Comparison of ENCODE assay signal across 19 cellular contexts in the genomic region with DNA sequence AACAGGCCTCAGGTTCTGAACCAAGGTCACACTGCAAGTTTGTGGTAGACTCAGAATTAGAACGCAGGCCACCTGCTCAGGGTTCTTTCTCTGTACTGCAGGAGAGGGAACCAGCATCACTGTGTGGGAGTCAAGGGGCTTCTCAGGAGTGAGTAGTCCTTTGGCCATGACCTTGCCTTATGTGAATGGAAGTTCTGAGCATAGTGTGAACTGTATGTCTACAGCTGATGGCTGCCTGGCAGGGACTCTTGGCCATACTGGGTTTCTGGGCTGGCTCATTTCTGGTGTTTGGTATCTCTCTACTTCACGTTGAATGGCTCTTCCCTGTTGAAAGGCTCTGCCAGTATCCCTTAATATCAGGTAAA. TPM values are rescaled to one million over a fixed set of nuclear protein-coding genes. Genes with fewer than 3 reads are reported as not detected.
A peak's percentile ranks its signal among the peaks of the same experiment; 100 is the strongest.
DNase-seq lines count a peak whose midpoint lies in the region; ATAC-seq and TF ChIP-seq lines count a peak whose summit lies in the region.
"Had no signal": no experiment of that assay in that cellular context is flagged by ENCODE, and none has a peak within 500 bp of the region (broad histone marks: within the 10 kb centered on the region; RNA-seq: fewer than 3 reads in every experiment).

No MANE protein-coding gene starts in this region.

- H3K4me1 Mint-ChIP-seq in activated CD8-positive, alpha-beta memory T cell treated with anti-CD3 and anti-CD28 coated beads, Interleukin-2, amount 10 ng/mL, durations not matched to agents 7 days and 5 days = no peaks in the 10 kb centered on the region

- no peaks in the 10 kb centered on the region for H3K9me3 Mint-ChIP-seq in activated CD8-positive, alpha-beta memory T cell treated with anti-CD3 and anti-CD28 coated beads, Interleukin-2, amount 10 ng/mL, durations not matched to agents 7 days and 5 days (ENCODE audit: low read depth)
- H3K9me3 Mint-ChIP-seq: CD4-positive, alpha-beta T cell had no signal

- peaks cover 10% of the 10 kb centered on the region for H3K4me1 ChIP-seq in vagina
- H3K4me1 ChIP-seq in PC-9 (replicated peaks; ENCODE audit: insufficient read depth) = no peaks in the 10 kb centered on the region
- H3K4me1 ChIP-seq: A549, Caco-2 had no signal

- H2AFZ ChIP-seq in PC-9 = no peak overlapping the region
- H2AFZ ChIP-seq: GM23248 had no signal

- H3K4me3 Mint-ChIP-seq in activated CD8-positive, alpha-beta memory T cell treated with anti-CD3 and anti-CD28 coated beads, Interleukin-2, amount 10 ng/mL, durations not matched to agents 7 days and 5 days = no peak overlapping the region
- H3K4me3 Mint-ChIP-seq: CD4-positive, alpha-beta T cell had no signal

- H3K79me2 ChIP-seq in PC-9 (ENCODE audit: low read depth) = no peaks in the 10 kb centered on the region

- H3K9me2 ChIP-seq in PC-9 (ENCODE audit: insufficient read depth) = no peaks in the 10 kb centered on the region

- CTCF ChIA-PET in activated CD8-positive, alpha-beta memory T cell treated with anti-CD3 and anti-CD28 coated beads, Interleukin-2, amount 10 ng/mL, durations not matched to agents 7 days and 5 days (lab: Charles Lee) = no interaction called here
- CTCF ChIA-PET in PC-9 (lab: Charles Lee) = no interaction called here

- no peak overlapping the region for H3K4me2 ChIP-seq in PC-9
- H3K4me2 ChIP-seq: A549 had no signal

- POLR2A ChIA-PET in PC-9 (lab: Charles Lee; ENCODE audit: unreplicated experiment) = no interaction called here

- H3K9me3 ChIP-seq in vagina (no peaks in the 10 kb centered on the region), PC-9 (ENCODE audit: insufficient read depth, low read depth) (no peaks in the 10 kb centered on the region)
- H3K9me3 ChIP-seq: A549, Caco-2 had no signal

- H3K27ac Mint-ChIP-seq in activated CD8-positive, alpha-beta memory T cell treated with anti-CD3 and anti-CD28 coated beads, Interleukin-2, amount 10 ng/mL, durations not matched to agents 7 days and 5 days = no peak overlapping the region
- H3K27ac Mint-ChIP-seq: CD4-positive, alpha-beta T cell had no signal

- H3K4me3 ChIP-seq in coronary artery (no peak overlapping the region), vagina (no peak overlapping the region), PC-9 (no peak overlapping the region)
- H3K4me3 ChIP-seq: A549, GM23248 had no signal

- H3K27me3 ChIP-seq in vagina (no peaks in the 10 kb centered on the region), PC-9 (ENCODE audit: insufficient read depth, low read depth) (no peaks in the 10 kb centered on the region)

- H4K20me1 ChIP-seq in PC-9 (ENCODE audit: insufficient read depth) = no peaks in the 10 kb centered on the region

- intact Hi-C loops in vagina (cut with DNase I) = no loop called here
- intact Hi-C loops in PC-9 (cut with micrococcal nuclease; ENCODE audit: unreplicated experiment) = no loop called here

- no peak for ATAC-seq in activated CD8-positive, alpha-beta memory T cell treated with anti-CD3 and anti-CD28 coated beads, Interleukin-2, amount 10 ng/mL, durations not matched to agents 7 days and 5 days
- no peak for ATAC-seq in GM21825 (IDR thresholded peaks at IDR 0.05; ENCODE audit: unreplicated experiment)
- ATAC-seq: A549 had no signal

- no peaks in the 10 kb centered on the region for H3K36me3 Mint-ChIP-seq in activated CD8-positive, alpha-beta memory T cell treated with anti-CD3 and anti-CD28 coated beads, Interleukin-2, amount 10 ng/mL, durations not matched to agents 7 days and 5 days

- DNase-seq in activated CD8-positive, alpha-beta memory T cell treated with anti-CD3 and anti-CD28 coated beads, Interleukin-2, amount 10 ng/mL, durations not matched to agents 7 days and 5 days = peak; percentile 22
- DNase-seq in activated CD8-positive, alpha-beta memory T cell treated with anti-CD3 and anti-CD28 coated beads, Interleukin-2, amount 50 U/mL, for 48 hours = no peak
- DNase-seq in coronary artery (ENCODE audit: low spot score) = peak; percentile 40
- DNase-seq in mucosa of gallbladder (ENCODE audit: low spot score) = peak; percentile 5
- DNase-seq in vagina (ENCODE audit: extremely low spot score in 2 of 2) = peak; percentile 69 to 79
- no peak for DNase-seq in PC-9
- DNase-seq: AML-193, Caco-2, DMS153, DMS79, GDM1, GM23248, HCEC 1CT had no signal

- TF ChIP-seq CTCF in coronary artery (IDR thresholded peaks at IDR 0.05) (no peak), vagina (IDR thresholded peaks at IDR 0.05) (no peak), PC-9 (conservative IDR thresholded peaks at IDR 0.05) (no peak)

- H3K27ac ChIP-seq in coronary artery (no peak overlapping the region), vagina (no peak overlapping the region), PC-9 (no peak overlapping the region)
- H3K27ac ChIP-seq: 22Rv1, A549, C4-2B, GM23248, HL-60 had no signal

- H3K36me3 ChIP-seq in vagina = no peaks in the 10 kb centered on the region
- no peaks in the 10 kb centered on the region for H3K36me3 ChIP-seq in PC-9 (ENCODE audit: low read depth)

- BruUV-seq in PC-9 (replicated peaks; lab: Mats Ljungman, UMichigan) = no TSS peak

- no peaks in the 10 kb centered on the region for H3F3A ChIP-seq in PC-9 (ENCODE audit: insufficient read depth, low read depth)

- no peak for TF ChIP-seq POLR2A in vagina (IDR thresholded peaks at IDR 0.05)

- H3K27me3 Mint-ChIP-seq in activated CD8-positive, alpha-beta memory T cell treated with anti-CD3 and anti-CD28 coated beads, Interleukin-2, amount 10 ng/mL, durations not matched to agents 7 days and 5 days = peaks cover 22% of the 10 kb centered on the region

RNA-seq across cellular contexts. Expression of a gene that starts 40.1 kb away (rescaled TPM):
- under 1 TPM; 0.07 to 0.09 TPM for total RNA-seq in activated CD8-positive, alpha-beta memory T cell treated with anti-CD3 and anti-CD28 coated beads, Interleukin-2, amount 10 ng/mL, durations not matched to agents 7 days and 5 days
- 11.3 TPM for total RNA-seq in mucosa of gallbladder
- total RNA-seq in vagina = 13.5 TPM
- not detected in 2 replicates for total RNA-seq in PC-9 (2021)
- total RNA-seq: Caco-2 had no signal

RNA-seq across cellular contexts. Expression of a gene that starts 53.8 kb away (rescaled TPM):
- total RNA-seq in activated CD8-positive, alpha-beta memory T cell treated with anti-CD3 and anti-CD28 coated beads, Interleukin-2, amount 10 ng/mL, durations not matched to agents 7 days and 5 days = 100 to 1,000 TPM; 192 to 234 TPM
- total RNA-seq in mucosa of gallbladder = 251 TPM
- 336 TPM for total RNA-seq in vagina
- total RNA-seq in PC-9 (2021) = 191 and 195 TPM in 2 replicates

Comparison
In these comparisons a context has a peak if more than half of its experiments do, and no peak if none do; other contexts are left out.
1. DNase-seq: peak in activated CD8-positive, alpha-beta memory T cell treated with anti-CD3 and anti-CD28 coated beads, Interleukin-2, amount 10 ng/mL, durations not matched to agents 7 days and 5 days (single experiment), coronary artery (single experiment), mucosa of gallbladder (single experiment) and vagina (2 of 2); none in activated CD8-positive, alpha-beta memory T cell treated with anti-CD3 and anti-CD28 coated beads, Interleukin-2, amount 50 U/mL, for 48 hours (single experiment) and PC-9 (0 of 2).
2. RNA of a gene that starts 40.1 kb away (total RNA-seq): 13.5 TPM in vagina (single experiment) and 11.3 TPM in mucosa of gallbladder (single experiment); 0.07 to 0.09 TPM in activated CD8-positive, alpha-beta memory T cell treated with anti-CD3 and anti-CD28 coated beads, Interleukin-2, amount 10 ng/mL, durations not matched to agents 7 days and 5 days and not detected in PC-9; every median in the first group is over 10 times any median in the second.